Comparison of ENCODE assay signal across 1 cellular context in genomic region chr10:50554995-50555568, GRCh38.
TF ChIP-seq lines count a peak whose summit lies in the region.

No MANE protein-coding gene starts in this region.

TF ChIP-seq in GM23338, 12 proteins besides CTCF, POLR2A, EP300 and RAD21 (continued from another document):
- no peak for TF ChIP-seq JUNB (IDR thresholded peaks at IDR 0.05; ENCODE audit: unreplicated experiment)
- TF ChIP-seq, protein P1, sequence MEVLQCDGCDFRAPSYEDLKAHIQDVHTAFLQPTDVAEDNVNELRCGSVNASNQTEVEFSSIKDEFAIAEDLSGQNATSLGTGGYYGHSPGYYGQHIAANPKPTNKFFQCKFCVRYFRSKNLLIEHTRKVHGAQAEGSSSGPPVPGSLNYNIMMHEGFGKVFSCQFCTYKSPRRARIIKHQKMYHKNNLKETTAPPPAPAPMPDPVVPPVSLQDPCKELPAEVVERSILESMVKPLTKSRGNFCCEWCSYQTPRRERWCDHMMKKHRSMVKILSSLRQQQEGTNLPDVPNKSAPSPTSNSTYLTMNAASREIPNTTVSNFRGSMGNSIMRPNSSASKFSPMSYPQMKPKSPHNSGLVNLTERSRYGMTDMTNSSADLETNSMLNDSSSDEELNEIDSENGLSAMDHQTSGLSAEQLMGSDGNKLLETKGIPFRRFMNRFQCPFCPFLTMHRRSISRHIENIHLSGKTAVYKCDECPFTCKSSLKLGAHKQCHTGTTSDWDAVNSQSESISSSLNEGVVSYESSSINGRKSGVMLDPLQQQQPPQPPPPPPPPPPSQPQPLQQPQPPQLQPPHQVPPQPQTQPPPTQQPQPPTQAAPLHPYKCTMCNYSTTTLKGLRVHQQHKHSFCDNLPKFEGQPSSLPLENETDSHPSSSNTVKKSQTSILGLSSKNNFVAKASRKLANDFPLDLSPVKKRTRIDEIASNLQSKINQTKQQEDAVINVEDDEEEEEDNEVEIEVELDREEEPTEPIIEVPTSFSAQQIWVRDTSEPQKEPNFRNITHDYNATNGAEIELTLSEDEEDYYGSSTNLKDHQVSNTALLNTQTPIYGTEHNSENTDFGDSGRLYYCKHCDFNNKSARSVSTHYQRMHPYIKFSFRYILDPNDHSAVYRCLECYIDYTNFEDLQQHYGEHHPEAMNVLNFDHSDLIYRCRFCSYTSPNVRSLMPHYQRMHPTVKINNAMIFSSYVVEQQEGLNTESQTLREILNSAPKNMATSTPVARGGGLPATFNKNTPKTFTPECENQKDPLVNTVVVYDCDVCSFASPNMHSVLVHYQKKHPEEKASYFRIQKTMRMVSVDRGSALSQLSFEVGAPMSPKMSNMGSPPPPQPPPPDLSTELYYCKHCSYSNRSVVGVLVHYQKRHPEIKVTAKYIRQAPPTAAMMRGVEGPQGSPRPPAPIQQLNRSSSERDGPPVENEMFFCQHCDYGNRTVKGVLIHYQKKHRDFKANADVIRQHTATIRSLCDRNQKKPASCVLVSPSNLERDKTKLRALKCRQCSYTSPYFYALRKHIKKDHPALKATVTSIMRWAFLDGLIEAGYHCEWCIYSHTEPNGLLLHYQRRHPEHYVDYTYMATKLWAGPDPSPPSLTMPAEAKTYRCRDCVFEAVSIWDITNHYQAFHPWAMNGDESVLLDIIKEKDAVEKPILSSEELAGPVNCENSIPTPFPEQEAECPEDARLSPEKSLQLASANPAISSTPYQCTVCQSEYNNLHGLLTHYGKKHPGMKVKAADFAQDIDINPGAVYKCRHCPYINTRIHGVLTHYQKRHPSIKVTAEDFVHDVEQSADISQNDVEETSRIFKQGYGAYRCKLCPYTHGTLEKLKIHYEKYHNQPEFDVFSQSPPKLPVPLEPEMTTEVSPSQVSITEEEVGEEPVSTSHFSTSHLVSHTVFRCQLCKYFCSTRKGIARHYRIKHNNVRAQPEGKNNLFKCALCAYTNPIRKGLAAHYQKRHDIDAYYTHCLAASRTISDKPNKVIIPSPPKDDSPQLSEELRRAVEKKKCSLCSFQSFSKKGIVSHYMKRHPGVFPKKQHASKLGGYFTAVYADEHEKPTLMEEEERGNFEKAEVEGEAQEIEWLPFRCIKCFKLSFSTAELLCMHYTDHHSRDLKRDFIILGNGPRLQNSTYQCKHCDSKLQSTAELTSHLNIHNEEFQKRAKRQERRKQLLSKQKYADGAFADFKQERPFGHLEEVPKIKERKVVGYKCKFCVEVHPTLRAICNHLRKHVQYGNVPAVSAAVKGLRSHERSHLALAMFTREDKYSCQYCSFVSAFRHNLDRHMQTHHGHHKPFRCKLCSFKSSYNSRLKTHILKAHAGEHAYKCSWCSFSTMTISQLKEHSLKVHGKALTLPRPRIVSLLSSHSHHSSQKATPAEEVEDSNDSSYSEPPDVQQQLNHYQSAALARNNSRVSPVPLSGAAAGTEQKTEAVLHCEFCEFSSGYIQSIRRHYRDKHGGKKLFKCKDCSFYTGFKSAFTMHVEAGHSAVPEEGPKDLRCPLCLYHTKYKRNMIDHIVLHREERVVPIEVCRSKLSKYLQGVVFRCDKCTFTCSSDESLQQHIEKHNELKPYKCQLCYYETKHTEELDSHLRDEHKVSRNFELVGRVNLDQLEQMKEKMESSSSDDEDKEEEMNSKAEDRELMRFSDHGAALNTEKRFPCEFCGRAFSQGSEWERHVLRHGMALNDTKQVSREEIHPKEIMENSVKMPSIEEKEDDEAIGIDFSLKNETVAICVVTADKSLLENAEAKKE (CRISPR knock-in tag; IDR thresholded peaks at IDR 0.05) = no peak
- TF ChIP-seq ZNF331 (CRISPR knock-in tag; IDR thresholded peaks at IDR 0.05; ENCODE audit: low read depth) = no peak
- TF ChIP-seq, protein P2, sequence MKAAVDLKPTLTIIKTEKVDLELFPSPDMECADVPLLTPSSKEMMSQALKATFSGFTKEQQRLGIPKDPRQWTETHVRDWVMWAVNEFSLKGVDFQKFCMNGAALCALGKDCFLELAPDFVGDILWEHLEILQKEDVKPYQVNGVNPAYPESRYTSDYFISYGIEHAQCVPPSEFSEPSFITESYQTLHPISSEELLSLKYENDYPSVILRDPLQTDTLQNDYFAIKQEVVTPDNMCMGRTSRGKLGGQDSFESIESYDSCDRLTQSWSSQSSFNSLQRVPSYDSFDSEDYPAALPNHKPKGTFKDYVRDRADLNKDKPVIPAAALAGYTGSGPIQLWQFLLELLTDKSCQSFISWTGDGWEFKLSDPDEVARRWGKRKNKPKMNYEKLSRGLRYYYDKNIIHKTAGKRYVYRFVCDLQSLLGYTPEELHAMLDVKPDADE (IDR thresholded peaks at IDR 0.05) = no peak
- no peak for TF ChIP-seq ZNF114 (CRISPR knock-in tag; IDR thresholded peaks at IDR 0.05)
- no peak for TF ChIP-seq STAT1 (IDR thresholded peaks at IDR 0.05; ENCODE audit: unreplicated experiment)
- TF ChIP-seq NANOG (IDR thresholded peaks at IDR 0.05; ENCODE audit: borderline replicate concordance) = no peak
- no peak for TF ChIP-seq CREB1 (CRISPR knock-in tag; IDR thresholded peaks at IDR 0.05; ENCODE audit: low read depth)
- no peak for TF ChIP-seq EZH2phosphoT487 (IDR thresholded peaks at IDR 0.05; ENCODE audit: unreplicated experiment)
- TF ChIP-seq POLR2AphosphoS5 (IDR thresholded peaks at IDR 0.05; ENCODE audit: low read depth) = no peak
